In the genomic region with DNA sequence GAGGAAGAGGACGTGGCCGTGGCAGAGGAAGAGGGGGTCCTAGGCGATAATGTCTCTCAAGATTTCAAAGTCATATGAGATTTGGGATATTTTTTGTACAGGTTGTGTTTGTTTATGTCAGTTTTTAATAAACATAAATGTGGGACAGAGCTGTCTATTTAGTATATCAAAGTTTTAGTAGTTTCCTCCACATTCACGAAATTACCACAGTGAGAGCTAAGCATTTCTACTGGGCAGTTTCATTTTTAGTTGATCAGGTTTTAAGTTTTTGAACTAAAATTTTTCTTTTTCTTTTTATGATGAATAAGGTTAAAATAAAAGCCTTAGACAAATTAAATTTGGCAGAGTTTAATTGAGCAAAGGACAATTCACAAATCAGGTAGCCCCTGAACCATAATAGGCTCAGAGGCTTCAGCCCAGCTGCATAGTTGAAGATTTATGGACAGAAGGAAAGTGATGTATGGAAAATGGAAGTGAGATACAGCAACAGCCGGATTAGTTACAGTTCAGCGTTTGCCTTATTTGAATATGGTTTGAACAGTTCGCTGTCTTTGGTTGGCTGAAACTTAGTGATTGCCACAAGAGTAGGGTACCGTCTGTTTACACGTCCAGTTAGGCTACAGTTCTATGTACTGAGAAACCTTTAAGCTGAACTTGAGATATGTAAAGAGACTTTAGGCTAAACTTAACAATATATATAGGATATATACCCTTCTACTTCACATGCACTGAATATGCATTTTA, we compare ENCODE assay signal across 9 cellular contexts. TPM values are rescaled to one million over a fixed set of nuclear protein-coding genes. Genes with fewer than 3 reads are reported as not detected.
DNase-seq lines count a peak whose midpoint lies in the region; ATAC-seq and TF ChIP-seq lines count a peak whose summit lies in the region.
"Had no signal": no experiment of that assay in that cellular context is flagged by ENCODE, and none has a peak within 500 bp of the region (broad histone marks: within the 10 kb centered on the region; RNA-seq: fewer than 3 reads in every experiment).

No MANE protein-coding gene starts in this region.

- peaks cover 40 to 72% of the 10 kb centered on the region in 2 experiments for H3K36me3 ChIP-seq in SK-N-SH (replicated peaks in 1 of 2; ENCODE audit: control insufficient read depth in 1 of 2, insufficient read depth in 2 of 2, low read length in 1 of 2)
- H3K36me3 ChIP-seq in osteoblast (ENCODE audit: insufficient read depth, low read length), result peaks cover 50% of the 10 kb centered on the region

- no peak overlapping the region for H3K9ac ChIP-seq in SK-N-SH

- no peaks in the 10 kb centered on the region for H3K9me3 ChIP-seq in SK-N-SH
- H3K9me3 ChIP-seq in osteoblast (ENCODE audit: low read depth, low read length), result no peaks in the 10 kb centered on the region
- H3K9me3 ChIP-seq: pancreas had no signal

- H2AFZ ChIP-seq in SK-N-SH (ENCODE audit: low read depth), result no peak overlapping the region
- H2AFZ ChIP-seq in osteoblast (ENCODE audit: low read length), result no peak overlapping the region

- peak overlapping the region; percentile 18 for H3K4me3 Mint-ChIP-seq in endothelial cell (ENCODE audit: unreplicated experiment)

- peaks cover 13% of the 10 kb centered on the region for H3F3A ChIP-seq in SK-N-SH (replicated peaks; ENCODE audit: insufficient read depth)

- POLR2A ChIA-PET in SK-N-SH (lab: Yijun Ruan, JAX), result no interaction called here

- H3K27me3 Mint-ChIP-seq in endothelial cell (ENCODE audit: unreplicated experiment), result peaks cover 7% of the 10 kb centered on the region

- peaks cover 22% of the 10 kb centered on the region for H3K36me3 Mint-ChIP-seq in endothelial cell (ENCODE audit: low read depth, unreplicated experiment)

- TF ChIP-seq RAD21 in SK-N-SH (IDR thresholded peaks at IDR 0.05; ENCODE audit: low read length), result no peak

- H3K27ac ChIP-seq in SK-N-SH (ENCODE audit: low read depth in 2 of 2, low read length in 1 of 2) (no peak overlapping the region), osteoblast (ENCODE audit: low read depth, low read length) (no peak overlapping the region)
- H3K27ac ChIP-seq: pancreas had no signal

- H3K27ac Mint-ChIP-seq in endothelial cell (ENCODE audit: unreplicated experiment), result peak overlapping the region; percentile 95

- no peaks in the 10 kb centered on the region for H3K9me2 ChIP-seq in SK-N-SH

- CTCF ChIA-PET in SK-N-SH (lab: Yijun Ruan, JAX), result interaction anchor here (0.7 kb wide), 1 partner anchor 158 kb away, joined by 3 read pairs; no protein-coding TSS in a partner anchor

- no peaks in the 10 kb centered on the region for H3K9me3 Mint-ChIP-seq in endothelial cell (ENCODE audit: unreplicated experiment)

- peaks cover 46% of the 10 kb centered on the region for H3K79me2 ChIP-seq in SK-N-SH (ENCODE audit: insufficient read depth)
- peaks cover 22% of the 10 kb centered on the region for H3K79me2 ChIP-seq in osteoblast (ENCODE audit: insufficient read depth, low read length)

- WGBS in SK-N-SH (ENCODE audit: low lambda C conversion rate), result 95% methylated on average over 9 of the region's 9 CpGs

- no peak for TF ChIP-seq EP300 in SK-N-SH (IDR thresholded peaks at IDR 0.05; ENCODE audit: borderline replicate concordance in 1 of 2, low read depth in 1 of 2, low read length in 1 of 2)

- TF ChIP-seq CTCF in endothelial cell (IDR thresholded peaks at IDR 0.05; ENCODE audit: unreplicated experiment) (no peak), SK-N-SH (IDR thresholded peaks at IDR 0.05) (no peak), osteoblast (IDR thresholded peaks at IDR 0.05; ENCODE audit: extremely low read depth, low read depth, low read length) (no peak)

- H3K4me3 ChIP-seq in SK-N-SH (ENCODE audit: low read depth in 2 of 2, low read length in 1 of 2) (no peak overlapping the region), osteoblast (ENCODE audit: insufficient read depth, low read length) (no peak overlapping the region)
- H3K4me3 ChIP-seq: pancreas had no signal

- ATAC-seq in GM18519 (IDR thresholded peaks at IDR 0.05; ENCODE audit: low FRiP score, unreplicated experiment) (peak; percentile 83), GM21423 (IDR thresholded peaks at IDR 0.05; ENCODE audit: unreplicated experiment) (peak; percentile 96), HG03159 (IDR thresholded peaks at IDR 0.05; ENCODE audit: unreplicated experiment) (peak; percentile 94)
- ATAC-seq: pancreas had no signal

- H3K4me1 Mint-ChIP-seq in endothelial cell (ENCODE audit: unreplicated experiment), result peaks cover 35% of the 10 kb centered on the region

- H3K27me3 ChIP-seq in SK-N-SH (ENCODE audit: insufficient read depth), result no peaks in the 10 kb centered on the region
- no peaks in the 10 kb centered on the region for H3K27me3 ChIP-seq in osteoblast (ENCODE audit: insufficient read depth, low read length)
- H3K27me3 ChIP-seq: pancreas had no signal

- H3K4me2 ChIP-seq in SK-N-SH (no peak overlapping the region), osteoblast (ENCODE audit: insufficient read depth, low read length) (no peak overlapping the region)

- DNase-seq in endothelial cell (ENCODE audit: low spot score), result peak; percentile 21
- DNase-seq in SK-N-SH, result no peak
- DNase-seq in mucosa of gallbladder (ENCODE audit: low spot score), result no peak
- DNase-seq in AG08395 (ENCODE audit: low spot score), result no peak
- no peak for DNase-seq in osteoblast (ENCODE audit: insufficient read length, low spot score, missing footprints)
- DNase-seq: pancreas had no signal

- 0 out of 2 replicates have a peak, but pooled peaks cover 3% of the 10 kb centered on the region for H4K20me1 ChIP-seq in SK-N-SH (ENCODE audit: insufficient read depth)
- H4K20me1 ChIP-seq in osteoblast (ENCODE audit: insufficient read depth, low read length), result no peaks in the 10 kb centered on the region

- H3K4me1 ChIP-seq in SK-N-SH (ENCODE audit: control insufficient read depth in 1 of 2, insufficient read depth in 2 of 2, low read depth in 1 of 2, low read length in 1 of 2), result no peaks in the 10 kb centered on the region
- no peaks in the 10 kb centered on the region for H3K4me1 ChIP-seq in osteoblast (ENCODE audit: insufficient read depth, low read length)
- H3K4me1 ChIP-seq: pancreas had no signal

TF ChIP-seq in SK-N-SH, 30 proteins besides CTCF, POLR2A, EP300 and RAD21 (continues in another document):
- TF ChIP-seq TAF1 (IDR thresholded peaks at IDR 0.05; ENCODE audit: borderline replicate concordance, low read depth, low read length), result no peak
- TF ChIP-seq POLR2AphosphoS5 (IDR thresholded peaks at IDR 0.05; ENCODE audit: low read depth, low read length), result no peak
- no peak for TF ChIP-seq SMC3 (IDR thresholded peaks at IDR 0.05; ENCODE audit: low read depth, low read length)
- no peak for TF ChIP-seq ELF1 (IDR thresholded peaks at IDR 0.05)
- no peak for TF ChIP-seq GABPA (IDR thresholded peaks at IDR 0.05; ENCODE audit: low read depth)
- TF ChIP-seq, protein P1, sequence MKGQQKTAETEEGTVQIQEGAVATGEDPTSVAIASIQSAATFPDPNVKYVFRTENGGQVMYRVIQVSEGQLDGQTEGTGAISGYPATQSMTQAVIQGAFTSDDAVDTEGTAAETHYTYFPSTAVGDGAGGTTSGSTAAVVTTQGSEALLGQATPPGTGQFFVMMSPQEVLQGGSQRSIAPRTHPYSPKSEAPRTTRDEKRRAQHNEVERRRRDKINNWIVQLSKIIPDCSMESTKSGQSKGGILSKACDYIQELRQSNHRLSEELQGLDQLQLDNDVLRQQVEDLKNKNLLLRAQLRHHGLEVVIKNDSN (IDR thresholded peaks at IDR 0.05; ENCODE audit: borderline replicate concordance, low read depth), result no peak
- TF ChIP-seq CHD2 (IDR thresholded peaks at IDR 0.05; ENCODE audit: low read length, partially characterized antibody), result no peak
- TF ChIP-seq FOXM1 (IDR thresholded peaks at IDR 0.05; ENCODE audit: low read depth), result no peak
- no peak for TF ChIP-seq YY1 (IDR thresholded peaks at IDR 0.05; ENCODE audit: low read depth)
- no peak for TF ChIP-seq JUND (IDR thresholded peaks at IDR 0.05)
- TF ChIP-seq NFIC (IDR thresholded peaks at IDR 0.05; ENCODE audit: borderline replicate concordance), result no peak
- TF ChIP-seq EZH2phosphoT487 (IDR thresholded peaks at IDR 0.05; ENCODE audit: borderline replicate concordance, low read depth), result no peak
- no peak for TF ChIP-seq MXI1 (IDR thresholded peaks at IDR 0.05; ENCODE audit: low read depth, low read length)
- TF ChIP-seq SIN3A (IDR thresholded peaks at IDR 0.05; ENCODE audit: borderline replicate concordance, low read depth, low read length), result no peak
- TF ChIP-seq RXRA (IDR thresholded peaks at IDR 0.05; ENCODE audit: borderline replicate concordance, low read depth), result no peak
- TF ChIP-seq, protein P2, sequence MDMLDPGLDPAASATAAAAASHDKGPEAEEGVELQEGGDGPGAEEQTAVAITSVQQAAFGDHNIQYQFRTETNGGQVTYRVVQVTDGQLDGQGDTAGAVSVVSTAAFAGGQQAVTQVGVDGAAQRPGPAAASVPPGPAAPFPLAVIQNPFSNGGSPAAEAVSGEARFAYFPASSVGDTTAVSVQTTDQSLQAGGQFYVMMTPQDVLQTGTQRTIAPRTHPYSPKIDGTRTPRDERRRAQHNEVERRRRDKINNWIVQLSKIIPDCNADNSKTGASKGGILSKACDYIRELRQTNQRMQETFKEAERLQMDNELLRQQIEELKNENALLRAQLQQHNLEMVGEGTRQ (IDR thresholded peaks at IDR 0.05; ENCODE audit: borderline replicate concordance, low read depth, low read length), result no peak
- TF ChIP-seq, protein P3, sequence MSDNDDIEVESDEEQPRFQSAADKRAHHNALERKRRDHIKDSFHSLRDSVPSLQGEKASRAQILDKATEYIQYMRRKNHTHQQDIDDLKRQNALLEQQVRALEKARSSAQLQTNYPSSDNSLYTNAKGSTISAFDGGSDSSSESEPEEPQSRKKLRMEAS (IDR thresholded peaks at IDR 0.05; ENCODE audit: low read depth), result no peak
- no peak for TF ChIP-seq GATA2 (CRISPR knock-in tag; IDR thresholded peaks at IDR 0.05)

RNA-seq across cellular contexts. Expression of a gene that starts 17.1 kb away (rescaled TPM):
- total RNA-seq in endothelial cell (ENCODE audit: unreplicated experiment), result 82.5 TPM
- 21.0 and 24.6 TPM in 2 replicates for polyA plus RNA-seq in SK-N-SH (2012; rRNA removed)
- 37.9 and 64.1 TPM in 2 replicates for polyA plus RNA-seq in SK-N-SH (2012; cell fraction: cytosol; rRNA removed)
- 3.8 and 4.6 TPM in 2 replicates for polyA plus RNA-seq in SK-N-SH (2012; cell fraction: nucleus; rRNA removed)
- 29.9 TPM for total RNA-seq in mucosa of gallbladder
- 6.2 and 6.5 TPM in 2 replicates for total RNA-seq in osteoblast

RNA-seq across cellular contexts. Expression of a gene that starts 28.8 kb away (rescaled TPM):
- total RNA-seq in endothelial cell (ENCODE audit: unreplicated experiment) (19.3 TPM), mucosa of gallbladder (15.4 TPM), osteoblast (19.9 and 21.2 TPM in 2 replicates)
- 2.2 and 2.7 TPM in 2 replicates for polyA plus RNA-seq in SK-N-SH (2012; rRNA removed)
- polyA plus RNA-seq in SK-N-SH (2012; cell fraction: cytosol; rRNA removed), result 3.7 and 4.8 TPM in 2 replicates
- polyA plus RNA-seq in SK-N-SH (2012; cell fraction: nucleus; rRNA removed), result 2.5 and 4.9 TPM in 2 replicates
